Comparison of ENCODE assay signal across 8 cellular contexts in genomic region chr6:30719791-30720737, GRCh38.
DNase-seq lines count a peak whose midpoint lies in the region; ATAC-seq lines count a peak whose summit lies in the region.

TSS of gene TUBB (plus strand) at chr6:30720352. CDS start at chr6:30720507, 155 bp downstream.

- peak; percentile 99 for DNase-seq in Ammon's horn (ENCODE audit: low spot score)
- peak; percentile 84 for DNase-seq in GM19238 (ENCODE audit: insufficient read length, low spot score)
- DNase-seq in NCI-H774 (lab: John Stamatoyannopoulos, UW) = peak; percentile 97
- peak; percentile 88 to 95 for DNase-seq in activated CD4-positive, alpha-beta T cell treated with anti-CD3 and anti-CD28 coated beads, Interleukin-2, amount 50 U/mL, for 24 hours (ENCODE audit: low read depth in 1 of 2, low spot score in 1 of 2)
- peak; percentile 97 for DNase-seq in dedifferentiated amniotic fluid mesenchymal stem cell (ENCODE audit: extremely low spot score)
- peak; percentile 99 for DNase-seq in left kidney (ENCODE audit: low read depth, low spot score)
- DNase-seq in stimulated activated CD4-positive, alpha-beta T cell treated with anti-CD3 and anti-CD28 coated beads, Interleukin-1b, Interleukin-23, amount 100 ng/mL, for 48 hours = peak; percentile 96

- ATAC-seq in HG03521 (IDR thresholded peaks at IDR 0.05; ENCODE audit: unreplicated experiment) = peak; percentile 37

Comparison
In these comparisons a context has a peak if more than half of its experiments do, and no peak if none do; other contexts are left out.
1. Peak in every context shown above with its lines: DNase-seq and ATAC-seq.